ENCODE assay signal across 15 cellular contexts in genomic region chr17:1068356-1068755, GRCh38.
DNase-seq lines count a peak whose midpoint lies in the region; ATAC-seq and TF ChIP-seq lines count a peak whose summit lies in the region.
"Had no signal": no experiment of that assay in that cellular context is flagged by ENCODE, and none has a peak within 500 bp of the region (broad histone marks: within the 10 kb centered on the region; RNA-seq: fewer than 3 reads in every experiment).

No MANE protein-coding gene starts in this region.

- no peaks in the 10 kb centered on the region for H3K4me1 Mint-ChIP-seq in CD14-positive monocyte
- H3K4me1 Mint-ChIP-seq in endothelial cell (ENCODE audit: unreplicated experiment) = no peaks in the 10 kb centered on the region
- H3K4me1 Mint-ChIP-seq in nephron progenitor cell = peaks cover 8% of the 10 kb centered on the region
- H3K4me1 Mint-ChIP-seq: CD8-positive, alpha-beta memory T cell had no signal

- ATAC-seq in Right ventricle myocardium superior (ENCODE audit: poor library complexity) (no peak), GM21717 (IDR thresholded peaks at IDR 0.05; ENCODE audit: unreplicated experiment) (no peak), HG02763 (IDR thresholded peaks at IDR 0.05; ENCODE audit: unreplicated experiment) (no peak)

- no peak overlapping the region for H3K27ac Mint-ChIP-seq in CD14-positive monocyte
- H3K27ac Mint-ChIP-seq in endothelial cell (ENCODE audit: unreplicated experiment) = no peak overlapping the region
- peak overlapping the region; percentile 33 for H3K27ac Mint-ChIP-seq in nephron progenitor cell

- H3K9me3 Mint-ChIP-seq in CD14-positive monocyte (peaks cover 5 to 29% (median 23%) of the 10 kb centered on the region in 7 donors), endothelial cell (ENCODE audit: unreplicated experiment) (no peaks in the 10 kb centered on the region), nephron progenitor cell (peaks cover 23% of the 10 kb centered on the region)

- H3K9me3 ChIP-seq in right atrium auricular region = no peaks in the 10 kb centered on the region
- H3K9me3 ChIP-seq: Caco-2 had no signal

- H3K27me3 Mint-ChIP-seq in CD14-positive monocyte (ENCODE audit: low read depth in 3 of 3) (no peaks in the 10 kb centered on the region), endothelial cell (ENCODE audit: unreplicated experiment) (peaks cover 7% of the 10 kb centered on the region), nephron progenitor cell (ENCODE audit: low read depth, poor library complexity) (no peaks in the 10 kb centered on the region)
- H3K27me3 Mint-ChIP-seq: CD8-positive, alpha-beta memory T cell had no signal

- H3K27ac ChIP-seq in right atrium auricular region = no peak overlapping the region
- H3K27ac ChIP-seq: 22Rv1, GM23248, HL-60 had no signal

- H3K36me3 ChIP-seq in right atrium auricular region = peaks cover 77% of the 10 kb centered on the region

- no peak for TF ChIP-seq CTCF in right atrium auricular region (IDR thresholded peaks at IDR 0.05)
- no peak for TF ChIP-seq CTCF in CD14-positive monocyte (IDR thresholded peaks at IDR 0.05)
- no peak for TF ChIP-seq CTCF in endothelial cell (IDR thresholded peaks at IDR 0.05; ENCODE audit: unreplicated experiment)
- no peak for TF ChIP-seq CTCF in nephron progenitor cell (IDR thresholded peaks at IDR 0.05)

- no peaks in the 10 kb centered on the region for H3K27me3 ChIP-seq in right atrium auricular region

- H3K4me3 Mint-ChIP-seq in CD14-positive monocyte (no peak overlapping the region), endothelial cell (ENCODE audit: unreplicated experiment) (peak overlapping the region; percentile 71), nephron progenitor cell (no peak overlapping the region)
- H3K4me3 Mint-ChIP-seq: CD8-positive, alpha-beta memory T cell had no signal

- H3K4me1 ChIP-seq in right atrium auricular region = no peaks in the 10 kb centered on the region
- H3K4me1 ChIP-seq: Caco-2 had no signal

- H3K36me3 Mint-ChIP-seq in CD14-positive monocyte = peaks cover 63 to 81% of the 10 kb centered on the region in 2 donors
- peaks cover 36% of the 10 kb centered on the region for H3K36me3 Mint-ChIP-seq in endothelial cell (ENCODE audit: low read depth, unreplicated experiment)
- H3K36me3 Mint-ChIP-seq in nephron progenitor cell (ENCODE audit: low read depth) = peaks cover 44% of the 10 kb centered on the region

- intact Hi-C loops in Right ventricle myocardium superior (cut with DNase I) = no loop called here
- intact Hi-C loops in CD14-positive monocyte (cut with micrococcal nuclease) = no loop called here

- peak; percentile 18 for DNase-seq in Right ventricle myocardium superior
- DNase-seq in right atrium auricular region (ENCODE audit: low spot score) = no peak
- DNase-seq in CD14-positive monocyte (ENCODE audit: low spot score) = peak; percentile 19
- no peak for DNase-seq in endothelial cell (ENCODE audit: low spot score)
- no peak for DNase-seq in nephron progenitor cell
- DNase-seq in stimulated activated naive CD4-positive, alpha-beta T cell (lab: John Stamatoyannopoulos, UW) = no peak
- DNase-seq: Caco-2; CD8-positive, alpha-beta memory T cell; DND-41; GDM1; GM23248 had no signal

- H3K4me3 ChIP-seq in right atrium auricular region = no peak overlapping the region
- H3K4me3 ChIP-seq: GM23248 had no signal

Comparison
In these comparisons a context has a peak if more than half of its experiments do, and no peak if none do; other contexts are left out.
1. DNase-seq: peak in Right ventricle myocardium superior (single experiment) and CD14-positive monocyte (single experiment); none in right atrium auricular region (single experiment), endothelial cell (single experiment), nephron progenitor cell (single experiment) and stimulated activated naive CD4-positive, alpha-beta T cell (0 of 6).